8 cellular contexts compared by ENCODE assay signal in genomic region chr14:52553671-52554575, GRCh38. TPM values are rescaled to one million over a fixed set of nuclear protein-coding genes. Genes with fewer than 3 reads are reported as not detected.
DNase-seq lines count a peak whose midpoint lies in the region; ATAC-seq and TF ChIP-seq lines count a peak whose summit lies in the region.

No MANE protein-coding gene starts in this region.

- H3K4me3 ChIP-seq in subcutaneous abdominal adipose tissue (ENCODE audit: low read depth in 1 of 5, low read length in 5 of 5) = peak overlapping the region; percentile 80 to 98 (median 87)

- peaks cover 0 to 8% (median 5%) of the 10 kb centered on the region in 5 donors for H3K9me3 ChIP-seq in subcutaneous abdominal adipose tissue (ENCODE audit: control insufficient read depth in 5 of 5, low read length in 5 of 5)

- peaks cover 0 to 2% (median 0%) of the 10 kb centered on the region in 5 donors for H3K27me3 ChIP-seq in subcutaneous abdominal adipose tissue (ENCODE audit: control insufficient read depth in 5 of 5, insufficient read depth in 4 of 5, low read length in 5 of 5)

- peak; percentile 10 for TF ChIP-seq CTCF in glutamatergic neuron (IDR thresholded peaks at IDR 0.05; ENCODE audit: partially characterized antibody, unreplicated experiment)

- H3K36me3 ChIP-seq in subcutaneous abdominal adipose tissue (ENCODE audit: control insufficient read depth in 5 of 5, insufficient read depth in 5 of 5, low read length in 5 of 5) = no peaks in the 10 kb centered on the region

- H3K4me3 Mint-ChIP-seq in activated naive CD8-positive, alpha-beta T cell treated with anti-CD3 and anti-CD28 coated beads, Interleukin-2, amount 10 ng/mL, durations not matched to agents 7 days and 5 days = peak overlapping the region; percentile 95
- peak overlapping the region; percentile 98 for H3K4me3 Mint-ChIP-seq in glutamatergic neuron (ENCODE audit: unreplicated experiment)

- H3K27ac Mint-ChIP-seq in activated naive CD8-positive, alpha-beta T cell treated with anti-CD3 and anti-CD28 coated beads, Interleukin-2, amount 10 ng/mL, durations not matched to agents 7 days and 5 days = peak overlapping the region; percentile 87
- H3K27ac Mint-ChIP-seq in glutamatergic neuron (ENCODE audit: unreplicated experiment) = peak overlapping the region; percentile 99

- H3K4me1 Mint-ChIP-seq in activated naive CD8-positive, alpha-beta T cell treated with anti-CD3 and anti-CD28 coated beads, Interleukin-2, amount 10 ng/mL, durations not matched to agents 7 days and 5 days = peaks cover 24% of the 10 kb centered on the region
- H3K4me1 Mint-ChIP-seq in glutamatergic neuron (ENCODE audit: low read depth, unreplicated experiment) = peaks cover 4% of the 10 kb centered on the region

- H3K4me1 ChIP-seq in subcutaneous abdominal adipose tissue (ENCODE audit: control insufficient read depth in 5 of 5, insufficient read depth in 5 of 5, low read length in 5 of 5) = peaks cover 5 to 31% (median 24%) of the 10 kb centered on the region in 5 donors

- H3K9me3 Mint-ChIP-seq in activated naive CD8-positive, alpha-beta T cell treated with anti-CD3 and anti-CD28 coated beads, Interleukin-2, amount 10 ng/mL, durations not matched to agents 7 days and 5 days = no peaks in the 10 kb centered on the region
- H3K9me3 Mint-ChIP-seq in glutamatergic neuron (ENCODE audit: unreplicated experiment) = peaks cover 9% of the 10 kb centered on the region

- peaks cover 5% of the 10 kb centered on the region for H3K36me3 Mint-ChIP-seq in activated naive CD8-positive, alpha-beta T cell treated with anti-CD3 and anti-CD28 coated beads, Interleukin-2, amount 10 ng/mL, durations not matched to agents 7 days and 5 days
- H3K36me3 Mint-ChIP-seq in glutamatergic neuron (ENCODE audit: unreplicated experiment) = peaks cover 12% of the 10 kb centered on the region

- H3K27me3 Mint-ChIP-seq in activated naive CD8-positive, alpha-beta T cell treated with anti-CD3 and anti-CD28 coated beads, Interleukin-2, amount 10 ng/mL, durations not matched to agents 7 days and 5 days = peaks cover 37% of the 10 kb centered on the region
- peaks cover 10% of the 10 kb centered on the region for H3K27me3 Mint-ChIP-seq in glutamatergic neuron (ENCODE audit: unreplicated experiment)

- H3K9ac ChIP-seq in subcutaneous abdominal adipose tissue (ENCODE audit: low read length in 5 of 5) = peak overlapping the region in 4 of 5 donors; percentile 60 to 75 (median 70)

- no peak overlapping the region for H3K27ac ChIP-seq in subcutaneous abdominal adipose tissue (ENCODE audit: low read depth, low read length)

- DNase-seq in EL = peak; percentile 86
- peak; percentile 71 for DNase-seq in NCI-H1048 (lab: John Stamatoyannopoulos, UW)
- DNase-seq in activated naive CD8-positive, alpha-beta T cell treated with anti-CD3 and anti-CD28 coated beads, Interleukin-2, amount 10 ng/mL, durations not matched to agents 7 days and 5 days = peak; percentile 78
- DNase-seq in glutamatergic neuron = peak; percentile 83
- peak in 55 of 56 donors; percentile 11 to 85 (median 63) for DNase-seq in nucleus accumbens (lab: John Stamatoyannopoulos, UW)

- ATAC-seq in SK-N-SH treated with all-trans-retinoic acid at 6 μM for 48 hours (peak; percentile 32), HG03439 (IDR thresholded peaks at IDR 0.05; ENCODE audit: unreplicated experiment) (no peak)
- ATAC-seq in activated naive CD8-positive, alpha-beta T cell treated with anti-CD3 and anti-CD28 coated beads, Interleukin-2, amount 10 ng/mL, durations not matched to agents 7 days and 5 days (ENCODE audit: low read depth) = no peak

- POLR2A ChIA-PET in activated naive CD8-positive, alpha-beta T cell treated with anti-CD3 and anti-CD28 coated beads, Interleukin-2, amount 10 ng/mL, durations not matched to agents 7 days and 5 days (lab: Charles Lee) = interaction anchor here (0.8 to 1.0 kb wide), 2 partner anchors 188 to 235 kb away, joined by 3 read pairs; no protein-coding TSS in a partner anchor

TF ChIP-seq in SK-N-SH treated with all-trans-retinoic acid at 6 μM for 48 hours, 23 proteins besides CTCF, POLR2A, EP300 and RAD21:
- 0 out of 2 replicates have a peak, but pooled peaks have one; percentile 30 for TF ChIP-seq CREB5 (CRISPR knock-in tag; IDR thresholded peaks at IDR 0.05; ENCODE audit: low read depth)
- TF ChIP-seq ZFP30 (CRISPR knock-in tag; IDR thresholded peaks at IDR 0.05) = no peak
- no peak for TF ChIP-seq TCF4 (CRISPR knock-in tag; IDR thresholded peaks at IDR 0.05; ENCODE audit: borderline replicate concordance)
- TF ChIP-seq CSDC2 (CRISPR knock-in tag; IDR thresholded peaks at IDR 0.05) = no peak

RNA-seq across cellular contexts. Expression of gene GPR137C, which starts 1.3 kb away (rescaled TPM):
- under 1 TPM; 0.45 to 0.47 TPM for total RNA-seq in activated naive CD8-positive, alpha-beta T cell treated with anti-CD3 and anti-CD28 coated beads, Interleukin-2, amount 10 ng/mL, durations not matched to agents 7 days and 5 days
- 19.5 TPM for total RNA-seq in glutamatergic neuron (ENCODE audit: unreplicated experiment)

RNA-seq across cellular contexts. Expression of gene TXNDC16, which starts 1.6 kb away (rescaled TPM):
- 10 to 100 TPM; 10.1 to 13.2 TPM for total RNA-seq in activated naive CD8-positive, alpha-beta T cell treated with anti-CD3 and anti-CD28 coated beads, Interleukin-2, amount 10 ng/mL, durations not matched to agents 7 days and 5 days
- 17.5 TPM for total RNA-seq in glutamatergic neuron (ENCODE audit: unreplicated experiment)

Comparison
In these comparisons a context has a peak if more than half of its experiments do, and no peak if none do; other contexts are left out.
1. RNA of gene GPR137C, which starts 1.3 kb away (total RNA-seq): 19.5 TPM in glutamatergic neuron (single experiment); 0.45 to 0.47 TPM in activated naive CD8-positive, alpha-beta T cell treated with anti-CD3 and anti-CD28 coated beads, Interleukin-2, amount 10 ng/mL, durations not matched to agents 7 days and 5 days; every median in the first group is over 10 times any median in the second.
2. Peak in every context shown above with its lines, with median percentiles within 50 percentile points of each other: DNase-seq.